In genomic region chr7:107856806-107857540, GRCh38 we compare ENCODE assay signal across 1 cellular context.
A peak's percentile ranks its signal among the peaks of the same experiment; 100 is the strongest.
TF ChIP-seq lines count a peak whose summit lies in the region.

No MANE protein-coding gene starts in this region.

TF ChIP-seq in HepG2, 621 proteins besides CTCF, POLR2A, EP300 and RAD21 (continued from another document and continues in another):
- TF ChIP-seq ZBED4 (CRISPR knock-in tag; IDR thresholded peaks at IDR 0.05; ENCODE audit: borderline replicate concordance) (no peak), ZNF501 (CRISPR knock-in tag; IDR thresholded peaks at IDR 0.05) (peak; percentile 51; the same call in 1 of the 2 replicates), ZNF512 (CRISPR knock-in tag; IDR thresholded peaks at IDR 0.05) (no peak), KLF9 (CRISPR knock-in tag; IDR thresholded peaks at IDR 0.05; ENCODE audit: low read depth) (no peak), KLF16 (CRISPR knock-in tag; IDR thresholded peaks at IDR 0.05) (no peak; a peak in 1 of 4 replicates), PHF8 (CRISPR knock-in tag; IDR thresholded peaks at IDR 0.05) (no peak), FOXO1 (CRISPR knock-in tag; IDR thresholded peaks at IDR 0.05) (peak; percentile 80; the same call in 1 of the 2 replicates), ZNF549 (CRISPR knock-in tag; IDR thresholded peaks at IDR 0.05) (no peak), ARNT2 (CRISPR knock-in tag; IDR thresholded peaks at IDR 0.05; ENCODE audit: low read depth) (0 out of 2 replicates have a peak, but pooled peaks have one; percentile 50), NR2F6 (IDR thresholded peaks at IDR 0.05) (peak; percentile 44), NR2F6 (CRISPR knock-in tag; IDR thresholded peaks at IDR 0.05) (peak; percentile 77; the same call in 1 of the 2 replicates), ZNF407 (CRISPR knock-in tag; IDR thresholded peaks at IDR 0.05; ENCODE audit: not compliant biosample characterization) (no peak), KDM2A (CRISPR knock-in tag; IDR thresholded peaks at IDR 0.05; ENCODE audit: borderline replicate concordance, low read depth) (no peak), KDM3A (CRISPR knock-in tag; IDR thresholded peaks at IDR 0.05; ENCODE audit: low read depth) (peak; percentile 35; the same call in 1 of the 2 replicates), ZNF264 (CRISPR knock-in tag; IDR thresholded peaks at IDR 0.05) (0 out of 2 replicates have a peak, but pooled peaks have one; percentile 37), ZFP36L2 (CRISPR knock-in tag; IDR thresholded peaks at IDR 0.05) (no peak), ZBTB20 (CRISPR knock-in tag; IDR thresholded peaks at IDR 0.05; ENCODE audit: borderline replicate concordance, low read depth) (peak; percentile 37; the same call in 1 of the 2 replicates), PHB2 (IDR thresholded peaks at IDR 0.05; ENCODE audit: partially characterized antibody) (no peak), MED1 (CRISPR knock-in tag; IDR thresholded peaks at IDR 0.05) (peak; percentile 88), CENPBD1 (CRISPR knock-in tag; IDR thresholded peaks at IDR 0.05; ENCODE audit: borderline replicate concordance, low read depth) (no peak), ZNF30 (CRISPR knock-in tag; IDR thresholded peaks at IDR 0.05) (no peak), FOXO4 (CRISPR knock-in tag; conservative IDR thresholded peaks at IDR 0.05) (no peak), SCMH1 (CRISPR knock-in tag; IDR thresholded peaks at IDR 0.05; ENCODE audit: borderline replicate concordance) (no peak), ZNF431 (CRISPR knock-in tag; IDR thresholded peaks at IDR 0.05; ENCODE audit: borderline replicate concordance, low read depth) (peak; percentile 70; the same call in 1 of the 2 replicates), GFI1 (CRISPR knock-in tag; IDR thresholded peaks at IDR 0.05; ENCODE audit: borderline replicate concordance) (peak; percentile 56; the same call in 1 of the 2 replicates), ZNF224 (CRISPR knock-in tag; IDR thresholded peaks at IDR 0.05) (0 out of 2 replicates have a peak, but pooled peaks have one; percentile 48), NFE2 (CRISPR knock-in tag; IDR thresholded peaks at IDR 0.05) (no peak), NONO (IDR thresholded peaks at IDR 0.05) (no peak), NONO (CRISPR knock-in tag; conservative IDR thresholded peaks at IDR 0.05) (0 out of 2 replicates have a peak, but pooled peaks have one; percentile 58), SRF (IDR thresholded peaks at IDR 0.05; ENCODE audit: low read depth, low read length) (no peak), KDM6A (CRISPR knock-in tag; IDR thresholded peaks at IDR 0.05; ENCODE audit: low read depth) (peak; percentile 52; the same call in 1 of the 2 replicates), TBX2 (CRISPR knock-in tag; IDR thresholded peaks at IDR 0.05; ENCODE audit: borderline replicate concordance) (peak; percentile 34; the same call in 1 of the 2 replicates), GABPB1 (CRISPR knock-in tag; IDR thresholded peaks at IDR 0.05) (peak; percentile 34; the same call in 1 of the 2 replicates), MTERF4 (CRISPR knock-in tag; IDR thresholded peaks at IDR 0.05) (no peak), E2F2 (CRISPR knock-in tag; IDR thresholded peaks at IDR 0.05; ENCODE audit: borderline replicate concordance) (no peak), GATAD2A (CRISPR knock-in tag; IDR thresholded peaks at IDR 0.05) (peak; percentile 72), ZNF563 (CRISPR knock-in tag; IDR thresholded peaks at IDR 0.05) (no peak), RFXAP (CRISPR knock-in tag; IDR thresholded peaks at IDR 0.05; ENCODE audit: borderline replicate concordance) (no peak), MIER3 (CRISPR knock-in tag; IDR thresholded peaks at IDR 0.05; ENCODE audit: borderline replicate concordance) (no peak; the same call in 1 of the 2 replicates), ZNF615 (CRISPR knock-in tag; IDR thresholded peaks at IDR 0.05; ENCODE audit: borderline replicate concordance) (no peak), ZNF256 (CRISPR knock-in tag; conservative IDR thresholded peaks at IDR 0.05) (no peak), BHLHE40 (IDR thresholded peaks at IDR 0.05; ENCODE audit: low read length) (no peak), ZNF546 (CRISPR knock-in tag; conservative IDR thresholded peaks at IDR 0.05) (no peak), ZNF572 (CRISPR knock-in tag; IDR thresholded peaks at IDR 0.05) (peak; percentile 99)
